1 cellular context compared by ENCODE assay signal in genomic region chr14:65910108-65910507, GRCh38.
TF ChIP-seq lines count a peak whose summit lies in the region.

No MANE protein-coding gene starts in this region.

TF ChIP-seq in GM23338, 12 proteins besides CTCF, POLR2A, EP300 and RAD21 (continued from another document):
- TF ChIP-seq ETS1 (IDR thresholded peaks at IDR 0.05) = no peak
